8 cellular contexts compared by ENCODE assay signal in the genomic region with DNA sequence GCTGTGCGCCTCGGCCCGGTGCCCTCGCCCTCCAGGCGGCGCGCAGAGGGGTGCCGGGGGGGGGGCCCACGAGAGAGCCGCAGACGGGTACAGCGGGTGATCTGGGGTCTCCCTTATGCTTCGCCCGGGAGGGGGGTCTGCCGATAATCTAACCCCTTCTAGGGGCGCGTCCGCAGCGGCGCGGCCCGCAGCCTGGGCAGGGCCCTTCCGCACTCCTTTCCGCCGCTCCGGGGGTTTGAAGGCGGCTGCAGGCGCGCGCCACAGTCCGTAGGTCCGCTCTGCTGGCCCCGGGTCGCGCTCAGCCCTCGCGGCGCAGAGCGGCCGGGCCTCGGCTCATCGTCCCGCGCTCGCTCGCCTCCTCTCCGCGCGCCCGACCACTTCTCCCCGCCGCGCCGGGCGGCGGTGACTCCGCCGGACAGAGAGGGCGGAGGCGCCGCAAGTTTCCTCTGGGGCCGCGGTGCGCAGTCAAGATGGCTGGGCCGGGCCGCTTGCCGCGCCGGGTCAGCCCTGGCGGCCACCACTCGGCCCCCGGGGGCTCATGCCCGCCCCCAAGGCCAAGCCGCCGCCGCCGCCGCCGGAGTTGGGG. TPM values are rescaled to one million over a fixed set of nuclear protein-coding genes. Genes with fewer than 3 reads are reported as not detected.
A peak's percentile ranks its signal among the peaks of the same experiment; 100 is the strongest.
DNase-seq lines count a peak whose midpoint lies in the region; ATAC-seq and TF ChIP-seq lines count a peak whose summit lies in the region.

No MANE protein-coding gene starts in this region.

- in situ Hi-C loops in gastrocnemius medialis (cut with MboI; ENCODE audit: low sequenced_read_pairs in 4 of 4): no loop called here

- H3K4me1 ChIP-seq in gastrocnemius medialis: peaks cover 4 to 17% of the 10 kb centered on the region in 2 donors

- peak overlapping the region; percentile 86 to 88 for H3K4me3 Mint-ChIP-seq in activated T-cell treated with anti-CD3 and anti-CD28 coated beads, Interleukin-2, amount 50 U/mL, for 72 hours

- no peaks in the 10 kb centered on the region for H3K9me3 Mint-ChIP-seq in activated T-cell treated with anti-CD3 and anti-CD28 coated beads, Interleukin-2, amount 50 U/mL, for 72 hours

- no peaks in the 10 kb centered on the region for H3K9me3 ChIP-seq in gastrocnemius medialis

- peak overlapping the region; percentile 65 for H3K4me3 ChIP-seq in GM06990 (replicated peaks; ENCODE audit: low read depth, low read length)
- H3K4me3 ChIP-seq in gastrocnemius medialis: peak overlapping the region; percentile 73 to 88 (median 80)

- peaks cover 39% of the 10 kb centered on the region for H3K27me3 Mint-ChIP-seq in activated T-cell treated with anti-CD3 and anti-CD28 coated beads, Interleukin-2, amount 50 U/mL, for 72 hours (ENCODE audit: low read depth)

- TF ChIP-seq CTCF in GM06990 (IDR thresholded peaks at IDR 0.05; ENCODE audit: insufficient read depth, low read length, poor library complexity, severe bottlenecking) (no peak), gastrocnemius medialis (IDR thresholded peaks at IDR 0.05 in 4 of 5, conservative IDR thresholded peaks at IDR 0.05 in 1 of 5) (no peak)

- TF ChIP-seq POLR2A in gastrocnemius medialis (IDR thresholded peaks at IDR 0.05): no peak

- no peaks in the 10 kb centered on the region; the same call in 1 of the 2 replicates for H3K27me3 ChIP-seq in GM06990 (replicated peaks; ENCODE audit: control insufficient read depth, insufficient read depth, low read length)
- H3K27me3 ChIP-seq in gastrocnemius medialis: no peaks in the 10 kb centered on the region

- ATAC-seq in GM21367 (IDR thresholded peaks at IDR 0.05; ENCODE audit: unreplicated experiment) (peak; percentile 25), HG03520 (IDR thresholded peaks at IDR 0.05; ENCODE audit: unreplicated experiment) (peak; percentile 17), left ventricle myocardium superior (peak; percentile 38), gastrocnemius medialis (peak; percentile 43)
- ATAC-seq in activated T-cell treated with anti-CD3 and anti-CD28 coated beads, Interleukin-2, amount 50 U/mL, for 72 hours (replicated peaks in 1 of 2): peak; percentile 18 to 22

- intact Hi-C loops in left ventricle myocardium superior (cut with micrococcal nuclease) (no loop called here), gastrocnemius medialis (cut with DNase I; ENCODE audit: low total_unique reads) (loop anchor here (1.0 to 5.0 kb wide), 4 partner anchors 181 to 1839 kb away; partner anchors contain the start of gene CREM)

- DNase-seq in GM06990 (ENCODE audit: extremely low read depth, insufficient read length): peak; percentile 33
- DNase-seq in activated T-cell treated with anti-CD3 and anti-CD28 coated beads, Interleukin-2, amount 50 U/mL, for 72 hours: peak; percentile 14 to 28
- DNase-seq in left ventricle myocardium superior: peak; percentile 68
- no peak for DNase-seq in gastrocnemius medialis
- DNase-seq in OCI-M2 (lab: John Stamatoyannopoulos, UW; ENCODE audit: unreplicated experiment): no peak
- DNase-seq in NCI-H1417 treated with DMSO at 0.1 percent for 48 hours (lab: John Stamatoyannopoulos, UW): no peak

- H3K27ac ChIP-seq in gastrocnemius medialis: peak overlapping the region; percentile 81 to 95 (median 89)

- H3K36me3 Mint-ChIP-seq in activated T-cell treated with anti-CD3 and anti-CD28 coated beads, Interleukin-2, amount 50 U/mL, for 72 hours (ENCODE audit: insufficient read depth in 2 of 2): no peaks in the 10 kb centered on the region

- H3K36me3 ChIP-seq in GM06990 (ENCODE audit: control insufficient read depth, insufficient read depth, low read length) (no peaks in the 10 kb centered on the region), gastrocnemius medialis (no peaks in the 10 kb centered on the region)

- no peak overlapping the region for H3K27ac Mint-ChIP-seq in activated T-cell treated with anti-CD3 and anti-CD28 coated beads, Interleukin-2, amount 50 U/mL, for 72 hours

- H3K4me1 Mint-ChIP-seq in activated T-cell treated with anti-CD3 and anti-CD28 coated beads, Interleukin-2, amount 50 U/mL, for 72 hours (ENCODE audit: low read depth): peaks cover 12% of the 10 kb centered on the region

RNA-seq across cellular contexts. Expression of gene FZD8, which starts 0.6 kb away (rescaled TPM):
- total RNA-seq in activated T-cell treated with anti-CD3 and anti-CD28 coated beads, Interleukin-2, amount 50 U/mL, for 72 hours: under 1 TPM; 0.35 to 0.50 TPM
- total RNA-seq in left ventricle myocardium superior (8.2 TPM), gastrocnemius medialis (1 to 10 TPM; 3.0 to 9.3 (median 4.1) TPM)

RNA-seq across cellular contexts. Expression of gene GJD4, which starts 36.4 kb away (rescaled TPM):
- total RNA-seq in activated T-cell treated with anti-CD3 and anti-CD28 coated beads, Interleukin-2, amount 50 U/mL, for 72 hours: not detected
- total RNA-seq in left ventricle myocardium superior (not detected), gastrocnemius medialis (not detected)

Comparison
In these comparisons a context has a peak if more than half of its experiments do, and no peak if none do; other contexts are left out.
1. DNase-seq: peak in GM06990 (single experiment), activated T-cell treated with anti-CD3 and anti-CD28 coated beads, Interleukin-2, amount 50 U/mL, for 72 hours (2 of 2) and left ventricle myocardium superior (single experiment); none in gastrocnemius medialis (0 of 2), OCI-M2 (single experiment) and NCI-H1417 treated with DMSO at 0.1 percent for 48 hours (single experiment).
2. Peak in every context shown above with its lines, with median percentiles within 50 percentile points of each other: ATAC-seq.